ENCODE assay signal across 10 cellular contexts in the genomic region with DNA sequence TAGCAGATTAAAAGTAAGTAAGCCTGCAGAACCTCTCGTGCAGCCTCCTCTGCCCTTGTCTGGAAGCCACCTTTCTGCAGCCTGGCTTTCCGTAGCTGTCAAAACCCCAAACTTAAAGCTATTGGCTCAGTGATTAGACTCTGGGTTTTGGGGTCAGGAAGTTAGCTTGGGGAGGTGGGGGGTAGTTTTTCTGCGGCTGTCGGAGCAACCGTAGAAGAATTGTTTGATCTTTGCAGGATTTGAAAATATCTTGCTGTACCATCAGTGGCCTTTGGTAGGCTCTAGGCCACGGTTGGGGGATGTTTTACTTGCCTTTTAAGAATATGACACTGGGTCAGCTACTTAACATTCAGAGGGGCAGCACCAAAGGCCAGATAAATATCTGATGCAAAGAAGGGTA.
DNase-seq lines count a peak whose midpoint lies in the region; ATAC-seq and TF ChIP-seq lines count a peak whose summit lies in the region.
"Had no signal": no experiment of that assay in that cellular context is flagged by ENCODE, and none has a peak within 500 bp of the region (broad histone marks: within the 10 kb centered on the region; RNA-seq: fewer than 3 reads in every experiment).

No MANE protein-coding gene starts in this region.

- no peaks in the 10 kb centered on the region for H3K27me3 Mint-ChIP-seq in activated CD8-positive, alpha-beta memory T cell treated with anti-CD3 and anti-CD28 coated beads, Interleukin-2, amount 10 ng/mL, durations not matched to agents 7 days and 5 days
- no peaks in the 10 kb centered on the region for H3K27me3 Mint-ChIP-seq in effector memory CD8-positive, alpha-beta T cell
- H3K27me3 Mint-ChIP-seq in stimulated activated naive CD8-positive, alpha-beta T cell treated with anti-CD3 and anti-CD28 coated beads, Interleukin-15, amount 100 ng/mL, for 72 hours = no peaks in the 10 kb centered on the region

- peak overlapping the region; percentile 72 for H3K4me3 Mint-ChIP-seq in activated CD8-positive, alpha-beta memory T cell treated with anti-CD3 and anti-CD28 coated beads, Interleukin-2, amount 10 ng/mL, durations not matched to agents 7 days and 5 days
- peak overlapping the region; percentile 79 to 85 for H3K4me3 Mint-ChIP-seq in effector memory CD8-positive, alpha-beta T cell
- H3K4me3 Mint-ChIP-seq in stimulated activated naive CD8-positive, alpha-beta T cell treated with anti-CD3 and anti-CD28 coated beads, Interleukin-15, amount 100 ng/mL, for 72 hours = peak overlapping the region; percentile 76 to 80

- H3K4me3 ChIP-seq in OCI-LY1 (ENCODE audit: low read depth, low read length, poor library complexity, severe bottlenecking) = peak overlapping the region; percentile 34
- H3K4me3 ChIP-seq in SK-N-SH (ENCODE audit: low read depth in 2 of 2, low read length in 1 of 2) = no peak overlapping the region
- H3K4me3 ChIP-seq: left ventricle myocardium inferior, thoracic aorta had no signal

- no peaks in the 10 kb centered on the region for H3K79me2 ChIP-seq in OCI-LY1 (ENCODE audit: insufficient read depth, low read length)
- H3K79me2 ChIP-seq in SK-N-SH (ENCODE audit: insufficient read depth) = no peaks in the 10 kb centered on the region

- H3K9ac ChIP-seq in OCI-LY1 (ENCODE audit: low read length) = peak overlapping the region; percentile 55
- H3K9ac ChIP-seq in SK-N-SH = no peak overlapping the region

- H3K36me3 ChIP-seq in OCI-LY1 (ENCODE audit: insufficient read depth, low read length) (no peaks in the 10 kb centered on the region; the same call in 1 of the 2 replicates), SK-N-SH (replicated peaks in 1 of 2; ENCODE audit: control insufficient read depth in 1 of 2, insufficient read depth in 2 of 2, low read length in 1 of 2) (no peaks in the 10 kb centered on the region)
- H3K36me3 ChIP-seq: left ventricle myocardium inferior, thoracic aorta had no signal

- peak; percentile 78 for ATAC-seq in activated CD8-positive, alpha-beta memory T cell treated with anti-CD3 and anti-CD28 coated beads, Interleukin-2, amount 10 ng/mL, durations not matched to agents 7 days and 5 days
- peak; percentile 83 for ATAC-seq in effector memory CD8-positive, alpha-beta T cell (replicated peaks)
- peak; percentile 92 for ATAC-seq in stimulated activated naive CD8-positive, alpha-beta T cell treated with anti-CD3 and anti-CD28 coated beads, Interleukin-15, amount 100 ng/mL, for 72 hours

- peak overlapping the region; percentile 95 for H3K27ac ChIP-seq in OCI-LY1 (ENCODE audit: low read depth, low read length, poor library complexity, severe bottlenecking)
- H3K27ac ChIP-seq in SK-N-SH (ENCODE audit: low read depth in 2 of 2, low read length in 1 of 2) = no peak overlapping the region
- H3K27ac ChIP-seq: left ventricle myocardium inferior, thoracic aorta had no signal

- peak; percentile 93 for DNase-seq in activated CD8-positive, alpha-beta memory T cell treated with anti-CD3 and anti-CD28 coated beads, Interleukin-2, amount 10 ng/mL, durations not matched to agents 7 days and 5 days
- DNase-seq in effector memory CD8-positive, alpha-beta T cell = peak; percentile 77 to 80 (median 78)
- peak; percentile 80 to 88 for DNase-seq in stimulated activated naive CD8-positive, alpha-beta T cell treated with anti-CD3 and anti-CD28 coated beads, Interleukin-15, amount 100 ng/mL, for 72 hours
- DNase-seq in NCI-H510A (lab: John Stamatoyannopoulos, UW) = no peak
- no peak for DNase-seq in middle frontal gyrus (ENCODE audit: extremely low spot score, low spot score)
- DNase-seq in SK-N-SH = no peak
- DNase-seq: left ventricle myocardium inferior, NCI-H1092 treated with DMSO at 0.1 percent for 48 hours had no signal

- peaks cover 4% of the 10 kb centered on the region for H3K9me3 Mint-ChIP-seq in activated CD8-positive, alpha-beta memory T cell treated with anti-CD3 and anti-CD28 coated beads, Interleukin-2, amount 10 ng/mL, durations not matched to agents 7 days and 5 days (ENCODE audit: low read depth)
- no peaks in the 10 kb centered on the region for H3K9me3 Mint-ChIP-seq in effector memory CD8-positive, alpha-beta T cell
- no peaks in the 10 kb centered on the region for H3K9me3 Mint-ChIP-seq in stimulated activated naive CD8-positive, alpha-beta T cell treated with anti-CD3 and anti-CD28 coated beads, Interleukin-15, amount 100 ng/mL, for 72 hours

- no peak overlapping the region for H2AFZ ChIP-seq in OCI-LY1 (ENCODE audit: low read length)
- no peak overlapping the region for H2AFZ ChIP-seq in SK-N-SH (ENCODE audit: low read depth)

- 0 out of 2 replicates have a peak, but pooled peaks cover 8% of the 10 kb centered on the region for H3K9me3 ChIP-seq in OCI-LY1 (ENCODE audit: low read length)
- H3K9me3 ChIP-seq in SK-N-SH = no peaks in the 10 kb centered on the region
- H3K9me3 ChIP-seq: left ventricle myocardium inferior, thoracic aorta had no signal

- TF ChIP-seq RAD21 in SK-N-SH (IDR thresholded peaks at IDR 0.05; ENCODE audit: low read length) = no peak

- H3F3A ChIP-seq in OCI-LY1 (ENCODE audit: insufficient read depth, low read length) (no peaks in the 10 kb centered on the region), SK-N-SH (replicated peaks; ENCODE audit: insufficient read depth) (no peaks in the 10 kb centered on the region)

- POLR2A ChIA-PET in SK-N-SH (lab: Yijun Ruan, JAX) = no interaction called here

- no peak for TF ChIP-seq EP300 in SK-N-SH (IDR thresholded peaks at IDR 0.05; ENCODE audit: borderline replicate concordance in 1 of 2, low read depth in 1 of 2, low read length in 1 of 2)

- peaks cover 19% of the 10 kb centered on the region for H3K36me3 Mint-ChIP-seq in activated CD8-positive, alpha-beta memory T cell treated with anti-CD3 and anti-CD28 coated beads, Interleukin-2, amount 10 ng/mL, durations not matched to agents 7 days and 5 days
- peaks cover 11% of the 10 kb centered on the region for H3K36me3 Mint-ChIP-seq in effector memory CD8-positive, alpha-beta T cell (ENCODE audit: insufficient read depth)

- H3K9me2 ChIP-seq in OCI-LY1 (ENCODE audit: low read depth, low read length) (no peaks in the 10 kb centered on the region), SK-N-SH (no peaks in the 10 kb centered on the region)

- peaks cover 66% of the 10 kb centered on the region for H3K4me1 Mint-ChIP-seq in activated CD8-positive, alpha-beta memory T cell treated with anti-CD3 and anti-CD28 coated beads, Interleukin-2, amount 10 ng/mL, durations not matched to agents 7 days and 5 days
- H3K4me1 Mint-ChIP-seq in effector memory CD8-positive, alpha-beta T cell (ENCODE audit: low read depth in 2 of 2) = peaks cover 38 to 63% of the 10 kb centered on the region in 2 donors
- peaks cover 71% of the 10 kb centered on the region for H3K4me1 Mint-ChIP-seq in stimulated activated naive CD8-positive, alpha-beta T cell treated with anti-CD3 and anti-CD28 coated beads, Interleukin-15, amount 100 ng/mL, for 72 hours

- WGBS in SK-N-SH (ENCODE audit: low lambda C conversion rate) = 60% methylated on average over 6 of the region's 6 CpGs

- H3K27me3 ChIP-seq in OCI-LY1 (ENCODE audit: insufficient read depth, low read length) = no peaks in the 10 kb centered on the region
- H3K27me3 ChIP-seq in SK-N-SH (ENCODE audit: insufficient read depth) = no peaks in the 10 kb centered on the region; the same call in 1 of the 2 replicates

- H3K27ac Mint-ChIP-seq in activated CD8-positive, alpha-beta memory T cell treated with anti-CD3 and anti-CD28 coated beads, Interleukin-2, amount 10 ng/mL, durations not matched to agents 7 days and 5 days = peak overlapping the region; percentile 95
- H3K27ac Mint-ChIP-seq in effector memory CD8-positive, alpha-beta T cell = peak overlapping the region; percentile 91 to 96
- H3K27ac Mint-ChIP-seq in stimulated activated naive CD8-positive, alpha-beta T cell treated with anti-CD3 and anti-CD28 coated beads, Interleukin-15, amount 100 ng/mL, for 72 hours = peak overlapping the region; percentile 99 to 100

- CTCF ChIA-PET in activated CD8-positive, alpha-beta memory T cell treated with anti-CD3 and anti-CD28 coated beads, Interleukin-2, amount 10 ng/mL, durations not matched to agents 7 days and 5 days (lab: Charles Lee) = interaction anchor here (1.0 to 15.7 kb wide), 18 partner anchors 9 to 134 kb away, joined by 3 to 178 read pairs (median 8); partner anchors contain the start of gene RASGRP1
- CTCF ChIA-PET in SK-N-SH (lab: Yijun Ruan, JAX) = interaction anchor here (0.8 to 3.3 kb wide), 6 partner anchors 15 to 180 kb away, joined by 3 to 12 read pairs (median 4); no protein-coding TSS in a partner anchor

- TF ChIP-seq CTCF in OCI-LY1 (IDR thresholded peaks at IDR 0.05; ENCODE audit: low read length) (peak; percentile 32; the same call in 1 of the 2 replicates), SK-N-SH (IDR thresholded peaks at IDR 0.05) (no peak)

- H3K4me1 ChIP-seq in OCI-LY1 (ENCODE audit: insufficient read depth, low read length, severe bottlenecking) = peaks cover 42% of the 10 kb centered on the region
- no peaks in the 10 kb centered on the region for H3K4me1 ChIP-seq in SK-N-SH (ENCODE audit: control insufficient read depth in 1 of 2, insufficient read depth in 2 of 2, low read depth in 1 of 2, low read length in 1 of 2)
- H3K4me1 ChIP-seq: left ventricle myocardium inferior had no signal

- H4K20me1 ChIP-seq in OCI-LY1 (ENCODE audit: insufficient read depth, low read length) = no peaks in the 10 kb centered on the region
- H4K20me1 ChIP-seq in SK-N-SH (ENCODE audit: insufficient read depth) = no peaks in the 10 kb centered on the region

- H3K4me2 ChIP-seq in OCI-LY1 (ENCODE audit: low read length) (peak overlapping the region; percentile 67), SK-N-SH (no peak overlapping the region)

TF ChIP-seq in SK-N-SH, 30 proteins besides CTCF, POLR2A, EP300 and RAD21 (continues in another document):
- TF ChIP-seq RXRA (IDR thresholded peaks at IDR 0.05; ENCODE audit: borderline replicate concordance, low read depth) = no peak
- no peak for TF ChIP-seq EZH2phosphoT487 (IDR thresholded peaks at IDR 0.05; ENCODE audit: borderline replicate concordance, low read depth)
- no peak for TF ChIP-seq GATA2 (CRISPR knock-in tag; IDR thresholded peaks at IDR 0.05)
- TF ChIP-seq, protein P1, sequence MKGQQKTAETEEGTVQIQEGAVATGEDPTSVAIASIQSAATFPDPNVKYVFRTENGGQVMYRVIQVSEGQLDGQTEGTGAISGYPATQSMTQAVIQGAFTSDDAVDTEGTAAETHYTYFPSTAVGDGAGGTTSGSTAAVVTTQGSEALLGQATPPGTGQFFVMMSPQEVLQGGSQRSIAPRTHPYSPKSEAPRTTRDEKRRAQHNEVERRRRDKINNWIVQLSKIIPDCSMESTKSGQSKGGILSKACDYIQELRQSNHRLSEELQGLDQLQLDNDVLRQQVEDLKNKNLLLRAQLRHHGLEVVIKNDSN (IDR thresholded peaks at IDR 0.05; ENCODE audit: borderline replicate concordance, low read depth) = no peak

Comparison
In these comparisons a context has a peak if more than half of its experiments do, and no peak if none do; other contexts are left out.
1. DNase-seq: peak in activated CD8-positive, alpha-beta memory T cell treated with anti-CD3 and anti-CD28 coated beads, Interleukin-2, amount 10 ng/mL, durations not matched to agents 7 days and 5 days (single experiment), effector memory CD8-positive, alpha-beta T cell (3 of 3) and stimulated activated naive CD8-positive, alpha-beta T cell treated with anti-CD3 and anti-CD28 coated beads, Interleukin-15, amount 100 ng/mL, for 72 hours (2 of 2); none in NCI-H510A (single experiment), middle frontal gyrus (single experiment) and SK-N-SH (single experiment).
2. Peak in every context shown above with its lines, with median percentiles within 50 percentile points of each other: ATAC-seq, H3K27ac Mint-ChIP-seq and H3K4me3 Mint-ChIP-seq.